24 cellular contexts compared by ENCODE assay signal in genomic region chr7:388461-388960, GRCh38.
DNase-seq lines count a peak whose midpoint lies in the region; ATAC-seq, FAIRE-seq and TF ChIP-seq lines count a peak whose summit lies in the region.
"Had no signal": no experiment of that assay in that cellular context is flagged by ENCODE, and none has a peak within 500 bp of the region (broad histone marks: within the 10 kb centered on the region; RNA-seq: fewer than 3 reads in every experiment).

No MANE protein-coding gene starts in this region.

- peak in 2 of 4 donors; percentile 36 to 40 for ATAC-seq in pancreas
- ATAC-seq: activated T-cell treated with anti-CD3 and anti-CD28 coated beads, Interleukin-2, amount 50 U/mL, for 4 hours; gastroesophageal sphincter; GM23338; natural killer cell; PC-3; psoas muscle; SK-N-SH treated with all-trans-retinoic acid at 6 μM for 48 hours had no signal

- WGBS in pancreas, 2 donors: 68 to 76% methylated on average over 27 of the region's 27 CpGs

- H3K27me3 ChIP-seq in left ventricle myocardium inferior (ENCODE audit: low read depth) (no peaks in the 10 kb centered on the region), pancreas (no peaks in the 10 kb centered on the region)
- H3K27me3 ChIP-seq: brain microvascular endothelial cell, gastroesophageal sphincter, vagina had no signal

- DNase-seq in D341Med (ENCODE audit: low spot score): peak; percentile 21
- peak; percentile 31 for DNase-seq in NCI-H2196 treated with DMSO at 0.1 percent for 48 hours (lab: John Stamatoyannopoulos, UW; ENCODE audit: unreplicated experiment)
- DNase-seq in left ventricle myocardium inferior: peak; percentile 57
- DNase-seq in pancreas: peak in 4 of 6 donors; percentile 8 to 52 (median 40)
- no peak for DNase-seq in NCI-H526 treated with DMSO at 0.1 percent for 48 hours (lab: John Stamatoyannopoulos, UW)
- DNase-seq in SKM-1 treated with dmso at 0.1 percent for 144 hours (lab: John Stamatoyannopoulos, UW; ENCODE audit: unreplicated experiment): no peak
- DNase-seq in NCI-H1048 (lab: John Stamatoyannopoulos, UW): no peak
- DNase-seq in NCI-H1436 treated with DMSO at 0.1 percent for 48 hours (lab: John Stamatoyannopoulos, UW): no peak
- DNase-seq: activated CD4-positive, alpha-beta T cell treated with anti-CD3 and anti-CD28 coated beads, Interleukin-2, amount 50 U/mL, for 4 hours; activated naive CD8-positive, alpha-beta T cell treated with anti-CD3 and anti-CD28 coated beads for 36 hours; activated T-cell treated with anti-CD3 and anti-CD28 coated beads, Interleukin-2, amount 50 U/mL, for 4 hours; brain microvascular endothelial cell; dermis blood vessel endothelial cell; erythroblast; NCI-H187 treated with DMSO at 0.1 percent for 48 hours; NCI-H524 treated with DMSO at 0.1 percent for 48 hours; PC-3; stimulated activated naive CD4-positive, alpha-beta T cell treated with Interleukin-2 at 50 U/mL for 16 hours had no signal

- no peak overlapping the region for H3K4me3 ChIP-seq in left ventricle myocardium inferior
- H3K4me3 ChIP-seq in pancreas: no peak overlapping the region
- H3K4me3 ChIP-seq: gastroesophageal sphincter, GM23338, psoas muscle, vagina had no signal

- H3K4me1 ChIP-seq in left ventricle myocardium inferior (peaks cover 9% of the 10 kb centered on the region), pancreas (no peaks in the 10 kb centered on the region)
- H3K4me1 ChIP-seq: gastroesophageal sphincter, psoas muscle had no signal

- TF ChIP-seq CTCF in left ventricle myocardium inferior (IDR thresholded peaks at IDR 0.05; ENCODE audit: borderline replicate concordance) (no peak), pancreas (IDR thresholded peaks at IDR 0.05) (no peak)

- intact Hi-C loops in left ventricle myocardium inferior (cut with micrococcal nuclease) (no loop called here), pancreas (cut with DNase I) (no loop called here)

- no peak for FAIRE-seq in pancreas (lab: Jason Lieb, UNC)

- H3K27ac ChIP-seq in left ventricle myocardium inferior (replicated peaks) (no peak overlapping the region), pancreas (no peak overlapping the region)
- H3K27ac ChIP-seq: brain microvascular endothelial cell, gastroesophageal sphincter, psoas muscle, vagina had no signal

- peaks cover 26% of the 10 kb centered on the region for H3K9me3 ChIP-seq in left ventricle myocardium inferior (replicated peaks)
- H3K9me3 ChIP-seq in pancreas: no peaks in the 10 kb centered on the region
- H3K9me3 ChIP-seq: vagina had no signal

- H3K36me3 ChIP-seq in left ventricle myocardium inferior: no peaks in the 10 kb centered on the region
- no peaks in the 10 kb centered on the region for H3K36me3 ChIP-seq in pancreas
- H3K36me3 ChIP-seq: brain microvascular endothelial cell, gastroesophageal sphincter, vagina had no signal

Comparison
In these comparisons a context has a peak if more than half of its experiments do, and no peak if none do; other contexts are left out.
1. DNase-seq: peak in D341Med (single experiment), NCI-H2196 treated with DMSO at 0.1 percent for 48 hours (single experiment), left ventricle myocardium inferior (single experiment) and pancreas (4 of 6); none in NCI-H526 treated with DMSO at 0.1 percent for 48 hours (single experiment), SKM-1 treated with dmso at 0.1 percent for 144 hours (single experiment), NCI-H1048 (single experiment) and NCI-H1436 treated with DMSO at 0.1 percent for 48 hours (single experiment).